9 cellular contexts compared by ENCODE assay signal in genomic region chr17:37147301-37147812, GRCh38.
DNase-seq lines count a peak whose midpoint lies in the region; ATAC-seq and TF ChIP-seq lines count a peak whose summit lies in the region.
"Had no signal": no experiment of that assay in that cellular context is flagged by ENCODE, and none has a peak within 500 bp of the region (broad histone marks: within the 10 kb centered on the region; RNA-seq: fewer than 3 reads in every experiment).

No MANE protein-coding gene starts in this region.

- H3K9me3 Mint-ChIP-seq in glutamatergic neuron (ENCODE audit: unreplicated experiment), result peaks cover 3% of the 10 kb centered on the region

- H3K27me3 Mint-ChIP-seq in glutamatergic neuron (ENCODE audit: unreplicated experiment), result peaks cover 1% of the 10 kb centered on the region

- TF ChIP-seq CTCF in glutamatergic neuron (IDR thresholded peaks at IDR 0.05; ENCODE audit: partially characterized antibody, unreplicated experiment), result no peak

- ATAC-seq in GM21423 (IDR thresholded peaks at IDR 0.05; ENCODE audit: unreplicated experiment), result peak; percentile 75
- ATAC-seq in HG03095 (IDR thresholded peaks at IDR 0.05; ENCODE audit: unreplicated experiment), result no peak
- no peak for ATAC-seq in GM21737 (IDR thresholded peaks at IDR 0.05; ENCODE audit: unreplicated experiment)

- peak overlapping the region; percentile 1 for H3K4me3 Mint-ChIP-seq in glutamatergic neuron (ENCODE audit: unreplicated experiment)

- peaks cover 14% of the 10 kb centered on the region for H3K4me1 Mint-ChIP-seq in glutamatergic neuron (ENCODE audit: low read depth, unreplicated experiment)

- peak; percentile 74 for DNase-seq in DMS53 (lab: John Stamatoyannopoulos, UW)
- DNase-seq in NCI-H526 treated with DMSO at 0.1 percent for 48 hours (lab: John Stamatoyannopoulos, UW), result peak; percentile 49
- no peak for DNase-seq in glutamatergic neuron
- DNase-seq in DMS79 treated with DMSO at 0.1 percent for 48 hours (lab: John Stamatoyannopoulos, UW), result no peak
- DNase-seq in activated T-cell treated with anti-CD3 and anti-CD28 coated beads, Interleukin-2, amount 50 U/mL, for 48 hours, result no peak
- DNase-seq: pancreas had no signal

- H3K36me3 Mint-ChIP-seq in glutamatergic neuron (ENCODE audit: unreplicated experiment), result no peaks in the 10 kb centered on the region

- peak overlapping the region; percentile 48 for H3K27ac Mint-ChIP-seq in glutamatergic neuron (ENCODE audit: unreplicated experiment)

Comparison
In these comparisons a context has a peak if more than half of its experiments do, and no peak if none do; other contexts are left out.
1. DNase-seq: peak in DMS53 (single experiment) and NCI-H526 treated with DMSO at 0.1 percent for 48 hours (single experiment); none in glutamatergic neuron (single experiment), DMS79 treated with DMSO at 0.1 percent for 48 hours (single experiment) and activated T-cell treated with anti-CD3 and anti-CD28 coated beads, Interleukin-2, amount 50 U/mL, for 48 hours (0 of 2).